ENCODE assay signal across 16 cellular contexts in the genomic region with DNA sequence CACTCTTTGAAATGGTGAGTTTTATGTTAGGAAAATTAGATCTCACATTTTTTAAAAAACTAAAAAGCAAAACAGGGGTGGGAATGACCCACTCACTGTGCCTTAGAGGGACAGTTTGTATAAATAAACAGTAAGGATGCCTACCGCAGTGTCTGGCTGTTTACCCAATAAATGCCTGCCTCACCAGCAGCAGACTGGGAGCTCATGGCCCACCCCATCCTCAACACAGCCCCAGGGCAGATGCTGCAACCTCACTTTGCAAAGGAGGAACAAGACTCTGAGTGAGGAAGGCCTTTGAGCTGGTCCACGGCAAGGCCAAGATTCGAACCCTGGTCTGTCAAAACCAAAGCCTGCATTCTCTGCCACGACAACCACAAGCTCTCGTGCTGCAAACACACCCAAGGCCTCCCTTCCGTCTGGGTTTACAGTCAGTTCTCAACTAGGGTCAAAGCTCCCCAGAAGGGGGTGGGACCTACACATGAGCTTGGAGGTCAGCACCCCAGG.
DNase-seq lines count a peak whose midpoint lies in the region; ATAC-seq, FAIRE-seq and TF ChIP-seq lines count a peak whose summit lies in the region.
"Had no signal": no experiment of that assay in that cellular context is flagged by ENCODE, and none has a peak within 500 bp of the region (broad histone marks: within the 10 kb centered on the region; RNA-seq: fewer than 3 reads in every experiment).

No MANE protein-coding gene starts in this region.

- no peak for TF ChIP-seq POLR2A in K562 (conservative IDR thresholded peaks at IDR 0.05)

- no peak for TF ChIP-seq RAD21 in K562 (CRISPR knock-in tag; conservative IDR thresholded peaks at IDR 0.05 in 1 of 2, IDR thresholded peaks at IDR 0.05 in 1 of 2)

- WGBS in K562 (ENCODE audit: insufficient coverage, low coverage, missing lambda C conversion rate), result 6% methylated on average over 6 of the region's 6 CpGs

- TF ChIP-seq CTCF in OCI-LY1 (IDR thresholded peaks at IDR 0.05; ENCODE audit: low read length) (no peak), K562 (IDR thresholded peaks at IDR 0.05 in 2 of 3, conservative IDR thresholded peaks at IDR 0.05 in 1 of 3; ENCODE audit: insufficient read depth in 2 of 3, low read depth in 1 of 3, low read length in 3 of 3) (no peak), type B pancreatic cell (conservative IDR thresholded peaks at IDR 0.05) (no peak)

- H3K4me3 Mint-ChIP-seq in type B pancreatic cell, result no peak overlapping the region
- H3K4me3 Mint-ChIP-seq: CD4-positive, CD25-positive, alpha-beta regulatory T cell; GM23338 had no signal

- CTCF ChIA-PET in K562 (lab: Yijun Ruan, JAX; ENCODE audit: low intra/inter-chr PET ratio), result no interaction called here

- H3K4me2 ChIP-seq in OCI-LY1 (ENCODE audit: low read length) (no peak overlapping the region), K562 (ENCODE audit: insufficient read depth, low read length) (no peak overlapping the region)
- H3K4me2 ChIP-seq: BLaER1 treated with 17β-estradiol and CSF1 and Interleukin-3, amounts not matched to agents 10 nM and 100 nM; GM23338 had no signal

- H3K4me1 Mint-ChIP-seq in type B pancreatic cell (ENCODE audit: unreplicated experiment), result peaks cover 3% of the 10 kb centered on the region
- H3K4me1 Mint-ChIP-seq: CD4-positive, CD25-positive, alpha-beta regulatory T cell had no signal

- no peak for TF ChIP-seq EP300 in K562 (IDR thresholded peaks at IDR 0.05; ENCODE audit: low read length)

- no peaks in the 10 kb centered on the region for H3K27me3 Mint-ChIP-seq in type B pancreatic cell
- H3K27me3 Mint-ChIP-seq: CD4-positive, CD25-positive, alpha-beta regulatory T cell had no signal

- POLR2A ChIA-PET in K562 (lab: Yijun Ruan, JAX), result interaction anchor here (0.6 to 1.5 kb wide), 2 partner anchors 10 to 12 kb away, joined by 3 to 5 read pairs; no protein-coding TSS in a partner anchor

- no peak overlapping the region for H2AFZ ChIP-seq in OCI-LY1 (ENCODE audit: low read length)
- H2AFZ ChIP-seq in K562 (ENCODE audit: low read depth, low read length), result no peak overlapping the region
- H2AFZ ChIP-seq: GM23338 had no signal

- H3K27me3 ChIP-seq in OCI-LY1 (ENCODE audit: insufficient read depth, low read length) (no peaks in the 10 kb centered on the region), K562 (ENCODE audit: control insufficient read depth in 2 of 2, insufficient read depth in 2 of 2, low read length in 2 of 2) (peaks cover 23 to 63% of the 10 kb centered on the region in 2 experiments; a peak in 4 of 5 replicates)
- H3K27me3 ChIP-seq: BLaER1 treated with 17β-estradiol and CSF1 and Interleukin-3, amounts not matched to agents 10 nM and 100 nM had no signal

- H3K79me2 ChIP-seq in OCI-LY1 (ENCODE audit: insufficient read depth, low read length) (0 out of 2 replicates have a peak, but pooled peaks cover 3% of the 10 kb centered on the region), K562 (ENCODE audit: control insufficient read depth, insufficient read depth, low read length) (no peaks in the 10 kb centered on the region)

- no peak overlapping the region for H3K4me3 ChIP-seq in OCI-LY1 (ENCODE audit: low read depth, low read length, poor library complexity, severe bottlenecking)
- no peak overlapping the region for H3K4me3 ChIP-seq in K562
- H3K4me3 ChIP-seq: BLaER1 treated with 17β-estradiol and CSF1 and Interleukin-3, amounts not matched to agents 10 nM and 100 nM; GM23338; HAP-1 had no signal

- in situ Hi-C loops in K562 (cut with MboI) (no loop called here), ACHN (cut with HindIII; ENCODE audit: low pct_ligation_motif_present, low pct_unique_long_range_greater_than_20kb, low sequenced_read_pairs) (no loop called here)

- peaks cover 27% of the 10 kb centered on the region for H3K36me3 Mint-ChIP-seq in type B pancreatic cell
- H3K36me3 Mint-ChIP-seq: CD4-positive, CD25-positive, alpha-beta regulatory T cell had no signal

- H3K36me3 ChIP-seq in OCI-LY1 (ENCODE audit: insufficient read depth, low read length) (peaks cover 93% of the 10 kb centered on the region), K562 (ENCODE audit: control insufficient read depth, insufficient read depth, low read length) (no peaks in the 10 kb centered on the region)
- H3K36me3 ChIP-seq: BLaER1 treated with 17β-estradiol and CSF1 and Interleukin-3, amounts not matched to agents 10 nM and 100 nM; HAP-1 had no signal

- peaks cover 2% of the 10 kb centered on the region for H3K9me1 ChIP-seq in K562 (ENCODE audit: control insufficient read depth, insufficient read depth, low read length)

- H3F3A ChIP-seq in OCI-LY1 (ENCODE audit: insufficient read depth, low read length), result no peaks in the 10 kb centered on the region

- H3K9me3 ChIP-seq in OCI-LY1 (ENCODE audit: low read length) (no peaks in the 10 kb centered on the region), K562 (replicated peaks; ENCODE audit: control insufficient read depth, insufficient read depth, low read depth, low read length) (no peaks in the 10 kb centered on the region)
- H3K9me3 ChIP-seq: BLaER1 treated with 17β-estradiol and CSF1 and Interleukin-3, amounts not matched to agents 10 nM and 100 nM; HAP-1 had no signal

- H3K27ac Mint-ChIP-seq in type B pancreatic cell, result peak overlapping the region; percentile 2
- H3K27ac Mint-ChIP-seq: CD4-positive, CD25-positive, alpha-beta regulatory T cell; GM23338 had no signal

- H3K27ac ChIP-seq in OCI-LY1 (ENCODE audit: low read depth, low read length, poor library complexity, severe bottlenecking) (peak overlapping the region; percentile 1), K562 (ENCODE audit: extremely low read depth, low read depth, low read length) (no peak overlapping the region)
- H3K27ac ChIP-seq: BLaER1 treated with 17β-estradiol and CSF1 and Interleukin-3, amounts not matched to agents 10 nM and 100 nM had no signal

- H3K9me3 Mint-ChIP-seq in type B pancreatic cell, result peaks cover 4% of the 10 kb centered on the region

- FAIRE-seq in K562 (lab: Jason Lieb, UNC), result no peak
- FAIRE-seq: G401.6 had no signal

- DNase-seq in EH (ENCODE audit: low read depth) (peak; percentile 11), K562 (ENCODE audit: extremely low read depth in 1 of 4, low spot score in 3 of 4) (no peak), type B pancreatic cell (ENCODE audit: extremely low spot score, unreplicated experiment) (no peak), ACHN (no peak), Right ventricle myocardium superior (no peak)
- DNase-seq in stimulated activated CD4-positive, alpha-beta T cell treated with anti-CD3 and anti-CD28 coated beads, Interleukin-2, amount 100 ng/mL, for 48 hours, result no peak
- DNase-seq: 8988T; Calu3; CD4-positive, CD25-positive, alpha-beta regulatory T cell; DMS 273 treated with DMSO at 0.1 percent for 48 hours; Karpas-422 had no signal

- H3K4me1 ChIP-seq in OCI-LY1 (ENCODE audit: insufficient read depth, low read length, severe bottlenecking) (no peaks in the 10 kb centered on the region), K562 (replicated peaks in 1 of 2; ENCODE audit: control insufficient read depth in 2 of 2, insufficient read depth in 2 of 2, low read length in 2 of 2) (no peaks in the 10 kb centered on the region)
- H3K4me1 ChIP-seq: HAP-1 had no signal

- intact Hi-C loops in K562 (cut with micrococcal nuclease) (no loop called here), Right ventricle myocardium superior (cut with DNase I) (no loop called here)

- H3K9me2 ChIP-seq in OCI-LY1 (ENCODE audit: low read depth, low read length), result no peaks in the 10 kb centered on the region

- no TSS peak for BruUV-seq in K562 (replicated peaks; lab: Mats Ljungman, UMichigan)

- no peak overlapping the region for H3K9ac ChIP-seq in OCI-LY1 (ENCODE audit: low read length)
- no peak overlapping the region for H3K9ac ChIP-seq in K562 (ENCODE audit: insufficient read depth in 1 of 2, low read depth in 2 of 2, low read length in 2 of 2)
- H3K9ac ChIP-seq: BLaER1 treated with 17β-estradiol and CSF1 and Interleukin-3, amounts not matched to agents 10 nM and 100 nM had no signal

- H4K20me1 ChIP-seq in OCI-LY1 (ENCODE audit: insufficient read depth, low read length) (no peaks in the 10 kb centered on the region), K562 (replicated peaks; ENCODE audit: control insufficient read depth, insufficient read depth, low read length) (peaks cover 7% of the 10 kb centered on the region; the same call in 1 of the 2 replicates)

- ATAC-seq in K562 (no peak), Right ventricle myocardium superior (ENCODE audit: poor library complexity) (no peak)
- ATAC-seq: GM23338 had no signal

TF ChIP-seq in K562, 482 proteins besides CTCF, POLR2A, EP300 and RAD21 (continues in another document):
- TF ChIP-seq, protein P1, sequence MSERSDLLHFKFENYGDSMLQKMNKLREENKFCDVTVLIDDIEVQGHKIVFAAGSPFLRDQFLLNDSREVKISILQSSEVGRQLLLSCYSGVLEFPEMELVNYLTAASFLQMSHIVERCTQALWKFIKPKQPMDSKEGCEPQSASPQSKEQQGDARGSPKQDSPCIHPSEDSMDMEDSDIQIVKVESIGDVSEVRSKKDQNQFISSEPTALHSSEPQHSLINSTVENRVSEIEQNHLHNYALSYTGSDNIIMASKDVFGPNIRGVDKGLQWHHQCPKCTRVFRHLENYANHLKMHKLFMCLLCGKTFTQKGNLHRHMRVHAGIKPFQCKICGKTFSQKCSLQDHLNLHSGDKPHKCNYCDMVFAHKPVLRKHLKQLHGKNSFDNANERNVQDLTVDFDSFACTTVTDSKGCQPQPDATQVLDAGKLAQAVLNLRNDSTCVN (CRISPR knock-in tag; IDR thresholded peaks at IDR 0.05), result no peak
- peak; percentile 67 for TF ChIP-seq EWSR1 (IDR thresholded peaks at IDR 0.05; ENCODE audit: borderline replicate concordance, low read depth, partially characterized antibody)
